13 cellular contexts compared by ENCODE assay signal in genomic region chr7:5597772-5598171, GRCh38. TPM values are rescaled to one million over a fixed set of nuclear protein-coding genes. Genes with fewer than 3 reads are reported as not detected.
DNase-seq lines count a peak whose midpoint lies in the region; ATAC-seq, FAIRE-seq and TF ChIP-seq lines count a peak whose summit lies in the region.
"Had no signal": no experiment of that assay in that cellular context is flagged by ENCODE, and none has a peak within 500 bp of the region (broad histone marks: within the 10 kb centered on the region; RNA-seq: fewer than 3 reads in every experiment).

No MANE protein-coding gene starts in this region.

- H4K20me1 ChIP-seq in endothelial cell of umbilical vein (replicated peaks; ENCODE audit: control insufficient read depth, extremely low read depth, insufficient read depth, low read length) = no peaks in the 10 kb centered on the region
- H4K20me1 ChIP-seq in Karpas-422 (ENCODE audit: insufficient read depth, low read depth, low read length) = no peaks in the 10 kb centered on the region

- POLR2A ChIA-PET in Caco-2 (lab: Charles Lee) (no interaction called here), Panc1 (lab: Charles Lee) (interaction anchor here (0.6 kb wide), 1 partner anchor 14 kb away, joined by 3 read pairs; no protein-coding TSS in a partner anchor), endothelial cell of umbilical vein (lab: Charles Lee) (no interaction called here)
- POLR2A ChIA-PET in activated CD4-positive, alpha-beta memory T cell treated with anti-CD3 and anti-CD28 coated beads, Interleukin-2, amount 10 ng/mL, durations not matched to agents 7 days and 5 days (lab: Charles Lee) = no interaction called here

- H3K36me3 Mint-ChIP-seq in Caco-2 (ENCODE audit: insufficient read depth, unreplicated experiment) (peaks cover 45% of the 10 kb centered on the region), osteocyte (ENCODE audit: unreplicated experiment) (peaks cover 4% of the 10 kb centered on the region)
- no peaks in the 10 kb centered on the region for H3K36me3 Mint-ChIP-seq in activated CD4-positive, alpha-beta memory T cell treated with anti-CD3 and anti-CD28 coated beads, Interleukin-2, amount 10 ng/mL, durations not matched to agents 7 days and 5 days (ENCODE audit: low read depth)

- H3K27me3 ChIP-seq in Caco-2 (replicated peaks; ENCODE audit: control insufficient read depth, insufficient read depth, low read length) (no peaks in the 10 kb centered on the region), Panc1 (ENCODE audit: control insufficient read depth, insufficient read depth, low read length) (no peaks in the 10 kb centered on the region), endothelial cell of umbilical vein (ENCODE audit: control insufficient read depth in 2 of 2, insufficient read depth in 2 of 2, low read length in 2 of 2) (no peaks in the 10 kb centered on the region), Karpas-422 (ENCODE audit: low read length) (no peaks in the 10 kb centered on the region)

- H3K9me2 ChIP-seq in Karpas-422 (replicated peaks; ENCODE audit: insufficient read depth, low read length) = no peaks in the 10 kb centered on the region

- H3K9me3 Mint-ChIP-seq in Caco-2 (ENCODE audit: unreplicated experiment) (no peaks in the 10 kb centered on the region), osteocyte (ENCODE audit: unreplicated experiment) (no peaks in the 10 kb centered on the region)
- no peaks in the 10 kb centered on the region for H3K9me3 Mint-ChIP-seq in activated CD4-positive, alpha-beta memory T cell treated with anti-CD3 and anti-CD28 coated beads, Interleukin-2, amount 10 ng/mL, durations not matched to agents 7 days and 5 days
- H3K9me3 Mint-ChIP-seq: activated T-helper 1 cell treated with anti-CD3 and anti-CD28 coated beads, Interleukin-12 subunit alpha, Interleukin-12 subunit beta, Interleukin-2, Interleukin-4 antibody, amounts not matched to agents 30 ng/mL and 10 ng/mL and 1 ng/mL, durations not matched to agents 14 hours and 24 hours and 36 hours had no signal

- H3K27ac Mint-ChIP-seq in Caco-2 (ENCODE audit: unreplicated experiment) (peak overlapping the region; percentile 14), osteocyte (ENCODE audit: unreplicated experiment) (peak overlapping the region; percentile 90)
- H3K27ac Mint-ChIP-seq in activated CD4-positive, alpha-beta memory T cell treated with anti-CD3 and anti-CD28 coated beads, Interleukin-2, amount 10 ng/mL, durations not matched to agents 7 days and 5 days = no peak overlapping the region
- H3K27ac Mint-ChIP-seq: activated T-helper 1 cell treated with anti-CD3 and anti-CD28 coated beads, Interleukin-12 subunit alpha, Interleukin-12 subunit beta, Interleukin-2, Interleukin-4 antibody, amounts not matched to agents 30 ng/mL and 10 ng/mL and 1 ng/mL, durations not matched to agents 14 hours and 24 hours and 36 hours had no signal

- no peaks in the 10 kb centered on the region for H3K9me1 ChIP-seq in endothelial cell of umbilical vein (replicated peaks; ENCODE audit: control insufficient read depth, extremely low read depth, insufficient read depth, low read length)

- H3K27ac ChIP-seq in Panc1 (ENCODE audit: low read length) (peak overlapping the region; percentile 95), endothelial cell of umbilical vein (ENCODE audit: insufficient read depth, low read depth, low read length) (peak overlapping the region; percentile 37), Karpas-422 (ENCODE audit: low read length) (no peak overlapping the region)

- BruUV-seq in Caco-2 (replicated peaks; lab: Mats Ljungman, UMichigan) (no TSS peak), Panc1 (replicated peaks; lab: Mats Ljungman, UMichigan) (no TSS peak), endothelial cell of umbilical vein (replicated peaks; lab: Mats Ljungman, UMichigan) (no TSS peak)

- CTCF ChIA-PET in Caco-2 (lab: Charles Lee) = no interaction called here
- CTCF ChIA-PET in Panc1 (lab: Charles Lee) = no interaction called here
- CTCF ChIA-PET in endothelial cell of umbilical vein (lab: Charles Lee) = interaction anchor here (2.8 kb wide), 1 partner anchor 11 kb away, joined by 10 read pairs; no protein-coding TSS in a partner anchor
- CTCF ChIA-PET in activated CD4-positive, alpha-beta memory T cell treated with anti-CD3 and anti-CD28 coated beads, Interleukin-2, amount 10 ng/mL, durations not matched to agents 7 days and 5 days (lab: Charles Lee) = no interaction called here

- H3K4me3 Mint-ChIP-seq in Caco-2 (ENCODE audit: unreplicated experiment) (no peak overlapping the region), osteocyte (ENCODE audit: unreplicated experiment) (no peak overlapping the region)
- H3K4me3 Mint-ChIP-seq in activated CD4-positive, alpha-beta memory T cell treated with anti-CD3 and anti-CD28 coated beads, Interleukin-2, amount 10 ng/mL, durations not matched to agents 7 days and 5 days = no peak overlapping the region
- H3K4me3 Mint-ChIP-seq: activated T-helper 1 cell treated with anti-CD3 and anti-CD28 coated beads, Interleukin-12 subunit alpha, Interleukin-12 subunit beta, Interleukin-2, Interleukin-4 antibody, amounts not matched to agents 30 ng/mL and 10 ng/mL and 1 ng/mL, durations not matched to agents 14 hours and 24 hours and 36 hours had no signal

- H3K36me3 ChIP-seq in Caco-2 (ENCODE audit: control insufficient read depth, insufficient read depth, low read length) (no peaks in the 10 kb centered on the region), Panc1 (ENCODE audit: control insufficient read depth, insufficient read depth, low read length) (no peaks in the 10 kb centered on the region), endothelial cell of umbilical vein (ENCODE audit: control insufficient read depth in 2 of 2, extremely low read depth in 1 of 2, insufficient read depth in 2 of 2, low read length in 2 of 2) (peaks cover 0 to 3% of the 10 kb centered on the region in 2 experiments), Karpas-422 (ENCODE audit: insufficient read depth, low read length) (no peaks in the 10 kb centered on the region)

- DNase-seq in Caco-2 (no peak), Panc1 (ENCODE audit: low read depth, low spot score) (no peak), endothelial cell of umbilical vein (ENCODE audit: low read depth, low spot score) (no peak), osteocyte (ENCODE audit: extremely low spot score, unreplicated experiment) (no peak), Karpas-422 (no peak)
- no peak for DNase-seq in activated CD4-positive, alpha-beta memory T cell treated with anti-CD3 and anti-CD28 coated beads, Interleukin-2, amount 10 ng/mL, durations not matched to agents 7 days and 5 days
- DNase-seq: cortex of kidney; NCI-H2081; stimulated activated naive CD4-positive, alpha-beta T cell had no signal

- no peak for FAIRE-seq in endothelial cell of umbilical vein (lab: Jason Lieb, UNC)
- FAIRE-seq: GM18507 had no signal

- TF ChIP-seq POLR2A in endothelial cell of umbilical vein (IDR thresholded peaks at IDR 0.05; ENCODE audit: low read depth, low read length) = no peak

- H3K27me3 Mint-ChIP-seq in Caco-2 (ENCODE audit: insufficient read depth, unreplicated experiment) (no peaks in the 10 kb centered on the region), osteocyte (ENCODE audit: unreplicated experiment) (no peaks in the 10 kb centered on the region)
- H3K27me3 Mint-ChIP-seq in activated CD4-positive, alpha-beta memory T cell treated with anti-CD3 and anti-CD28 coated beads, Interleukin-2, amount 10 ng/mL, durations not matched to agents 7 days and 5 days = peaks cover 26% of the 10 kb centered on the region

- H3K79me2 ChIP-seq in endothelial cell of umbilical vein (ENCODE audit: control insufficient read depth, insufficient read depth, low read length) (peaks cover 87% of the 10 kb centered on the region), Karpas-422 (ENCODE audit: low read length) (no peaks in the 10 kb centered on the region)

- TF ChIP-seq CTCF in Caco-2 (IDR thresholded peaks at IDR 0.05; ENCODE audit: insufficient read depth in 1 of 2, low read depth in 1 of 2, low read length in 1 of 2, severe bottlenecking in 1 of 2, unreplicated experiment in 1 of 2) (no peak), Panc1 (IDR thresholded peaks at IDR 0.05) (no peak), endothelial cell of umbilical vein (IDR thresholded peaks at IDR 0.05; ENCODE audit: extremely low read depth in 1 of 2, insufficient read depth in 1 of 2, low read depth in 1 of 2, low read length in 2 of 2) (no peak), osteocyte (IDR thresholded peaks at IDR 0.05) (no peak)

- peak overlapping the region; percentile 13 for H3K4me2 ChIP-seq in endothelial cell of umbilical vein (ENCODE audit: insufficient read depth, low read length)
- H3K4me2 ChIP-seq in Karpas-422 (ENCODE audit: low read depth, low read length, poor library complexity, severe bottlenecking) = no peak overlapping the region

- H3K4me1 Mint-ChIP-seq in Caco-2 (ENCODE audit: low read depth, unreplicated experiment) = peaks cover 11% of the 10 kb centered on the region
- peaks cover 51% of the 10 kb centered on the region for H3K4me1 Mint-ChIP-seq in osteocyte (ENCODE audit: unreplicated experiment)
- H3K4me1 Mint-ChIP-seq in activated CD4-positive, alpha-beta memory T cell treated with anti-CD3 and anti-CD28 coated beads, Interleukin-2, amount 10 ng/mL, durations not matched to agents 7 days and 5 days = peaks cover 31% of the 10 kb centered on the region

- no peak overlapping the region for H3K4me3 ChIP-seq in Caco-2 (ENCODE audit: low read depth, low read length)
- peak overlapping the region; percentile 19 to 46; a peak in 3 of 4 replicates for H3K4me3 ChIP-seq in Panc1 (ENCODE audit: low read depth in 2 of 2, low read length in 2 of 2)
- H3K4me3 ChIP-seq in endothelial cell of umbilical vein (replicated peaks in 1 of 3; ENCODE audit: insufficient read depth in 1 of 3, low read depth in 1 of 3, low read length in 3 of 3) = no peak overlapping the region
- H3K4me3 ChIP-seq in Karpas-422 (ENCODE audit: low read length) = no peak overlapping the region

- in situ Hi-C loops in Panc1 (cut with HindIII; ENCODE audit: low pct_unique_long_range_greater_than_20kb, low sequenced_read_pairs) = no loop called here

- no peaks in the 10 kb centered on the region for H3K9me3 ChIP-seq in Caco-2
- H3K9me3 ChIP-seq in Panc1 (ENCODE audit: control insufficient read depth, insufficient read depth, low read depth, low read length) = no peaks in the 10 kb centered on the region
- H3K9me3 ChIP-seq in endothelial cell of umbilical vein (replicated peaks; ENCODE audit: control insufficient read depth, insufficient read depth, low read length) = no peaks in the 10 kb centered on the region
- no peaks in the 10 kb centered on the region for H3K9me3 ChIP-seq in Karpas-422 (ENCODE audit: low read length)

- ATAC-seq in Panc1 = no peak
- no peak for ATAC-seq in GM18873 (IDR thresholded peaks at IDR 0.05; ENCODE audit: low FRiP score, unreplicated experiment)
- ATAC-seq in HG02571 (IDR thresholded peaks at IDR 0.05; ENCODE audit: unreplicated experiment) = no peak

- H2AFZ ChIP-seq in endothelial cell of umbilical vein (ENCODE audit: low read depth, low read length) (no peak overlapping the region), Karpas-422 (ENCODE audit: low read length) (no peak overlapping the region)

- intact Hi-C loops in Caco-2 (cut with micrococcal nuclease; ENCODE audit: unreplicated experiment) = no loop called here
- intact Hi-C loops in Panc1 (cut with micrococcal nuclease; ENCODE audit: unreplicated experiment) = no loop called here
- intact Hi-C loops in endothelial cell of umbilical vein (cut with micrococcal nuclease) = no loop called here

- H3K9ac ChIP-seq in endothelial cell of umbilical vein (replicated peaks; ENCODE audit: extremely low read depth, insufficient read depth, low read length) (no peak overlapping the region), Karpas-422 (ENCODE audit: low read length) (no peak overlapping the region)

- dilution Hi-C loops in endothelial cell of umbilical vein (cut with MboI; ENCODE audit: extremely low pct_ligation_motif_present, low sequenced_read_pairs) = no loop called here

- peaks cover 34% of the 10 kb centered on the region for H3K4me1 ChIP-seq in Caco-2
- H3K4me1 ChIP-seq in Panc1 (ENCODE audit: control insufficient read depth, insufficient read depth, low read length) = peaks cover 48% of the 10 kb centered on the region
- H3K4me1 ChIP-seq in endothelial cell of umbilical vein (ENCODE audit: control insufficient read depth, extremely low read depth, insufficient read depth, low read length) = peaks cover 29% of the 10 kb centered on the region
- H3K4me1 ChIP-seq in Karpas-422 (ENCODE audit: low read length) = peaks cover 38% of the 10 kb centered on the region

RNA-seq across cellular contexts. Expression of gene FSCN1, which starts 5.2 kb away (rescaled TPM):
- total RNA-seq in Caco-2 (2022) (78.2 and 91.0 TPM in 2 replicates), Panc1 (2021; ENCODE audit: unreplicated experiment) (327 TPM), endothelial cell of umbilical vein (456 and 487 TPM in 2 replicates), osteocyte (186 and 199 TPM in 2 replicates)
- 487 TPM for polyA plus RNA-seq in Panc1 (2012; ENCODE audit: insufficient read length)
- 339 and 407 TPM in 2 replicates for polyA plus RNA-seq in endothelial cell of umbilical vein
- 155 and 249 TPM in 2 replicates for polyA plus RNA-seq in endothelial cell of umbilical vein (2011; cell fraction: cytosol; rRNA removed)
- polyA plus RNA-seq in endothelial cell of umbilical vein (2011; cell fraction: nucleus; rRNA removed) = 105 and 109 TPM in 2 replicates
- polyA plus RNA-seq in endothelial cell of umbilical vein (2012) = 157 and 195 TPM in 2 replicates
- polyA minus RNA-seq in endothelial cell of umbilical vein = 156 and 210 TPM in 2 replicates
- polyA minus RNA-seq in endothelial cell of umbilical vein (2011; cell fraction: cytosol; rRNA and poly(A)+ RNA removed) = 151 TPM
- polyA minus RNA-seq in endothelial cell of umbilical vein (2011; cell fraction: nucleus; rRNA and poly(A)+ RNA removed) = 48.7 and 105 TPM in 2 replicates
- 10 to 100 TPM in 1 of 2 experiments, 1 to 10 TPM in 1; 9.7 to 11.1 TPM for total RNA-seq in activated CD4-positive, alpha-beta memory T cell treated with anti-CD3 and anti-CD28 coated beads, Interleukin-2, amount 10 ng/mL, durations not matched to agents 7 days and 5 days
- 5.4 and 10.6 TPM in 2 replicates for total RNA-seq in Karpas-422 (2014; rRNA removed; shearing (Covaris generic); ENCODE audit: low replicate concordance)

Comparison
In these comparisons a context has a peak if more than half of its experiments do, and no peak if none do; other contexts are left out.
1. H3K4me3 ChIP-seq: peak in Panc1 (2 of 2); none in Caco-2 (single experiment), endothelial cell of umbilical vein (0 of 3) and Karpas-422 (single experiment).